ENCODE assay signal across 1 cellular context in genomic region chr4:153008578-153009199, GRCh38.
TF ChIP-seq lines count a peak whose summit lies in the region.

No MANE protein-coding gene starts in this region.

TF ChIP-seq in K562, 482 proteins besides CTCF, POLR2A, EP300 and RAD21 (continued from another document):
- no peak for TF ChIP-seq ELK1 (CRISPR knock-in tag; IDR thresholded peaks at IDR 0.05)
- no peak for TF ChIP-seq THRAP3 (IDR thresholded peaks at IDR 0.05; ENCODE audit: borderline replicate concordance)
- no peak for TF ChIP-seq PRMT5 (CRISPR knock-in tag; IDR thresholded peaks at IDR 0.05)
- no peak for TF ChIP-seq ZNF449 (CRISPR knock-in tag; IDR thresholded peaks at IDR 0.05)
- TF ChIP-seq MIER1 (IDR thresholded peaks at IDR 0.05; ENCODE audit: low read depth) = no peak
- no peak for TF ChIP-seq ATF3 (IDR thresholded peaks at IDR 0.05)
- no peak for TF ChIP-seq ATF3 (CRISPR knock-in tag; conservative IDR thresholded peaks at IDR 0.05)
- no peak for TF ChIP-seq DLX4 (CRISPR knock-in tag; IDR thresholded peaks at IDR 0.05)
- no peak for TF ChIP-seq MCM5 (IDR thresholded peaks at IDR 0.05; ENCODE audit: low read depth)
- no peak for TF ChIP-seq NR3C1 (CRISPR knock-in tag; IDR thresholded peaks at IDR 0.05)
- no peak for TF ChIP-seq KDM1A (IDR thresholded peaks at IDR 0.05)
